ENCODE assay signal across 1 cellular context in genomic region chr5:103216137-103216536, GRCh38.
TF ChIP-seq lines count a peak whose summit lies in the region.

No MANE protein-coding gene starts in this region.

TF ChIP-seq in GM23338, 12 proteins besides CTCF, POLR2A, EP300 and RAD21 (continued from another document):
- no peak for TF ChIP-seq REST (IDR thresholded peaks at IDR 0.05; ENCODE audit: unreplicated experiment)
- no peak for TF ChIP-seq POLR2AphosphoS5 (IDR thresholded peaks at IDR 0.05; ENCODE audit: low read depth)
- TF ChIP-seq EZH2phosphoT487 (IDR thresholded peaks at IDR 0.05; ENCODE audit: unreplicated experiment) = no peak
- no peak for TF ChIP-seq STAT1 (IDR thresholded peaks at IDR 0.05; ENCODE audit: unreplicated experiment)
- TF ChIP-seq, protein P1, sequence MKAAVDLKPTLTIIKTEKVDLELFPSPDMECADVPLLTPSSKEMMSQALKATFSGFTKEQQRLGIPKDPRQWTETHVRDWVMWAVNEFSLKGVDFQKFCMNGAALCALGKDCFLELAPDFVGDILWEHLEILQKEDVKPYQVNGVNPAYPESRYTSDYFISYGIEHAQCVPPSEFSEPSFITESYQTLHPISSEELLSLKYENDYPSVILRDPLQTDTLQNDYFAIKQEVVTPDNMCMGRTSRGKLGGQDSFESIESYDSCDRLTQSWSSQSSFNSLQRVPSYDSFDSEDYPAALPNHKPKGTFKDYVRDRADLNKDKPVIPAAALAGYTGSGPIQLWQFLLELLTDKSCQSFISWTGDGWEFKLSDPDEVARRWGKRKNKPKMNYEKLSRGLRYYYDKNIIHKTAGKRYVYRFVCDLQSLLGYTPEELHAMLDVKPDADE (IDR thresholded peaks at IDR 0.05) = no peak
- TF ChIP-seq CREB1 (CRISPR knock-in tag; IDR thresholded peaks at IDR 0.05; ENCODE audit: low read depth) = no peak
- TF ChIP-seq EZH2 (IDR thresholded peaks at IDR 0.05; ENCODE audit: low read depth, unreplicated experiment) = no peak
- no peak for TF ChIP-seq ZNF114 (CRISPR knock-in tag; IDR thresholded peaks at IDR 0.05)
- no peak for TF ChIP-seq ZNF462 (CRISPR knock-in tag; IDR thresholded peaks at IDR 0.05)
- TF ChIP-seq NANOG (IDR thresholded peaks at IDR 0.05; ENCODE audit: borderline replicate concordance) = no peak
